Comparison of ENCODE assay signal across 8 cellular contexts in the genomic region with DNA sequence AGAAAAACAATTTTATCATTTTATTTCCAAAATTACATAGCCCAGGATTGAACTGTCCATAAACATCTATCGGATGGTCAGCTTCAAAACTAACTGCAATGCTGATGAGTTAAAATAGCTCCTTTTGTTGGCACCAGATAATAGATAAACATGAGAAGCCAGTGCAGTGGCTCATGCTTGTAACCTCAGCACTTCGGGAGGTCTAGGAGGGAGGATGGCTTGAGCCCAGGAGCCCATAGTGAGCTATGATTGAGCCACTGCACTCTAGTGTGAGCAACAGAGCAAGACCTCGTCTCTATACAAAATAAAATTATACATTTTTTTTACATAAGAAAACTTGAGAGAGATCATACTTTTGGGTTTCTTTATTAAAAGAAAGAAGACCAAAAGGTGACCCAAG. TPM values are rescaled to one million over a fixed set of nuclear protein-coding genes. Genes with fewer than 3 reads are reported as not detected.
DNase-seq lines count a peak whose midpoint lies in the region; ATAC-seq and TF ChIP-seq lines count a peak whose summit lies in the region.

No MANE protein-coding gene starts in this region.

- DNase-seq in ACHN (peak; percentile 56), astrocyte of the cerebellum (ENCODE audit: low read depth) (peak; percentile 73), left lobe of liver (ENCODE audit: low spot score) (no peak), thoracic aorta (ENCODE audit: low spot score) (no peak), cerebellum (ENCODE audit: low spot score) (no peak)

- H3K27me3 ChIP-seq in thoracic aorta (replicated peaks; ENCODE audit: insufficient read depth) = no peaks in the 10 kb centered on the region

- H3K4me1 ChIP-seq in thoracic aorta (ENCODE audit: control insufficient read depth in 1 of 2, low read depth in 2 of 2) = peaks cover 8 to 17% of the 10 kb centered on the region in 2 donors

- TF ChIP-seq CTCF in astrocyte of the cerebellum (IDR thresholded peaks at IDR 0.05; ENCODE audit: low read depth, low read length, missing control alignments) (no peak), thoracic aorta (IDR thresholded peaks at IDR 0.05) (no peak)

- H3K4me3 ChIP-seq in astrocyte of the cerebellum (ENCODE audit: low read depth, low read length) (peak overlapping the region; percentile 25), thoracic aorta (peak overlapping the region; percentile 85)

- peak overlapping the region; percentile 92 to 97 for H3K27ac ChIP-seq in thoracic aorta

- H3K36me3 ChIP-seq in thoracic aorta = no peaks in the 10 kb centered on the region

- no peaks in the 10 kb centered on the region for H3K9me3 ChIP-seq in thoracic aorta

- ATAC-seq in HG02938 (IDR thresholded peaks at IDR 0.05; ENCODE audit: unreplicated experiment) (peak; percentile 27), left lobe of liver (peak; percentile 49), thoracic aorta (ENCODE audit: insufficient number of reproducible peaks, low FRiP score, low read depth) (no peak), GM18907 (IDR thresholded peaks at IDR 0.05; ENCODE audit: unreplicated experiment) (no peak), GM21717 (IDR thresholded peaks at IDR 0.05; ENCODE audit: unreplicated experiment) (no peak)

- in situ Hi-C loops in ACHN (cut with HindIII; ENCODE audit: low pct_ligation_motif_present, low pct_unique_long_range_greater_than_20kb, low sequenced_read_pairs) = no loop called here
- in situ Hi-C loops in astrocyte of the cerebellum (cut with HindIII; ENCODE audit: low sequenced_read_pairs) = no loop called here

RNA-seq across cellular contexts. Expression of a gene that starts 34.6 kb away (rescaled TPM):
- total RNA-seq in left lobe of liver (51.3 TPM), thoracic aorta (10 to 100 TPM in 1 of 2 donors, 1 to 10 TPM in 1; 8.4 to 26.6 TPM), cerebellum (8.1 TPM)

RNA-seq across cellular contexts. Expression of a gene that starts 38.6 kb away (rescaled TPM):
- total RNA-seq in left lobe of liver (27.2 TPM), thoracic aorta (10 to 100 TPM; 22.3 to 40.5 TPM), cerebellum (21.6 TPM)

Comparison
In these comparisons a context has a peak if more than half of its experiments do, and no peak if none do; other contexts are left out.
1. DNase-seq: peak in ACHN (single experiment) and astrocyte of the cerebellum (single experiment); none in left lobe of liver (single experiment), thoracic aorta (single experiment) and cerebellum (single experiment).
2. ATAC-seq: peak in HG02938 (single experiment) and left lobe of liver (single experiment); none in thoracic aorta (single experiment), GM18907 (single experiment) and GM21717 (single experiment).